Comparison of ENCODE assay signal across 27 cellular contexts in the genomic region with DNA sequence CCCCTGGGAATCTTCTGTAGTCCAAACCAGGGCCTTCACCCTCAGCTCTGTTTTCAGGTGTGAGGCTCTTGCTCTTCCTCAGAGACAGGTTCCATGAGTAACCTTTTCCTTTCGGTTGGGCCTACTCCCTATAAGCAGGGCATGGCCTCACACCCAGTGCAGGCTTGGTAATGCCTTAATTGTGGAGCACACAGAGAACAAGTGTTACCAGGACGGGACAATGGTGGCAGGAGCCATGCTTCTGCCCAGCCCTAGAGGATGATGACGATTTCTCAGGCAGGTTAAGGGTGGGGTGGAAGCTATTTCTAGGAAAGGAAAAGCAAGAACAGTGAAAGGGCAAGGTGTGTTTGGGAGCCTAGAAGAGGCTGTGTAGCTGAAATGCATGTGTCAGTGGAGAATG. TPM values are rescaled to one million over a fixed set of nuclear protein-coding genes. Genes with fewer than 3 reads are reported as not detected.
"Had no signal": no experiment of that assay in that cellular context is flagged by ENCODE, and none has a peak within 500 bp of the region (broad histone marks: within the 10 kb centered on the region; RNA-seq: fewer than 3 reads in every experiment).

No MANE protein-coding gene starts in this region.

- ATAC-seq: activated CD4-positive, CD25-positive, alpha-beta regulatory T cell treated with anti-CD3 and anti-CD28 coated beads, Interleukin-2, amount 50 U/mL, for 24 hours; activated CD8-positive, alpha-beta T cell treated with anti-CD3 and anti-CD28 coated beads, Interleukin-2, amount 10 ng/mL, durations not matched to agents 7 days and 5 days; heart right ventricle; left lobe of liver; pancreas; psoas muscle; right cardiac atrium; T-cell had no signal

- H3K4me3 ChIP-seq: adrenal gland, ascending aorta, heart right ventricle, lung, pancreas, psoas muscle, transverse colon, uterus had no signal

- H3K27ac ChIP-seq: adrenal gland, ascending aorta, brain microvascular endothelial cell, heart right ventricle, pancreas, psoas muscle, transverse colon, uterus, VCaP had no signal

- DNase-seq: activated CD4-positive, alpha-beta T cell treated with anti-CD3 and anti-CD28 coated beads, Interleukin-2, amount 50 U/mL, for 1 hour; activated CD8-positive, alpha-beta T cell treated with anti-CD3 and anti-CD28 coated beads, Interleukin-2, amount 10 ng/mL, durations not matched to agents 7 days and 5 days; activated naive CD4-positive, alpha-beta T cell; activated T-cell treated with anti-CD3 and anti-CD28 coated beads, Interleukin-2, amount 50 U/mL, for 1 hour; adrenal gland; brain microvascular endothelial cell; effector memory CD4-positive, alpha-beta T cell; heart right ventricle; islet precursor cell; pancreas; psoas muscle; right cardiac atrium; stimulated activated CD4-positive, alpha-beta T cell treated with anti-CD3 and anti-CD28 coated beads, Interleukin-12 subunit alpha, Interleukin-12 subunit beta, amount 100 ng/mL, for 4 hours; T-cell; transverse colon; uterus had no signal

- H3K36me3 ChIP-seq: adrenal gland, ascending aorta, brain microvascular endothelial cell, heart right ventricle, pancreas, transverse colon, uterus had no signal

- FAIRE-seq: colon, pancreas had no signal

- H3K27me3 ChIP-seq: ascending aorta, brain microvascular endothelial cell, pancreas, transverse colon, uterus had no signal

- H3K4me1 ChIP-seq: adrenal gland, ascending aorta, heart right ventricle, pancreas, psoas muscle, uterus had no signal

- H3K9me3 ChIP-seq: adrenal gland, ascending aorta, heart right ventricle, pancreas, psoas muscle, transverse colon, uterus had no signal

RNA-seq across cellular contexts. Expression of gene SERPINB12, which starts 22.1 kb away (rescaled TPM):
- total RNA-seq: activated CD8-positive, alpha-beta T cell treated with anti-CD3 and anti-CD28 coated beads, Interleukin-2, amount 10 ng/mL, durations not matched to agents 7 days and 5 days; activated T-helper 2 cell treated with anti-CD3 and anti-CD28 coated beads, Interferon-gamma antibody, Interleukin-2, Interleukin-4, amounts not matched to agents 10 μg/mL and 5 μg/mL and 100 μg/mL, durations not matched to agents 14 hours and 24 hours and 36 hours; adrenal gland; dermis microvascular lymphatic vessel endothelial cell; fibroblast of villous mesenchyme; heart right ventricle; left lobe of liver; lung; natural killer cell treated with Interleukin-12 subunit alpha and Interleukin-12 subunit beta and Interleukin-15 and Interleukin-18, amount 100 ng/mL, for 72 hours; pancreas; psoas muscle; right cardiac atrium; T-cell; temporal lobe; transverse colon; uterus had no signal
- polyA plus RNA-seq: adrenal gland, heart right ventricle, lung, pancreas, psoas muscle, right cardiac atrium had no signal

RNA-seq across cellular contexts. Expression of gene SERPINB5, which starts 43.3 kb away (rescaled TPM):
- total RNA-seq: activated CD8-positive, alpha-beta T cell treated with anti-CD3 and anti-CD28 coated beads, Interleukin-2, amount 10 ng/mL, durations not matched to agents 7 days and 5 days; activated T-helper 2 cell treated with anti-CD3 and anti-CD28 coated beads, Interferon-gamma antibody, Interleukin-2, Interleukin-4, amounts not matched to agents 10 μg/mL and 5 μg/mL and 100 μg/mL, durations not matched to agents 14 hours and 24 hours and 36 hours; ascending aorta; dermis microvascular lymphatic vessel endothelial cell; fibroblast of villous mesenchyme; heart right ventricle; left lobe of liver; natural killer cell treated with Interleukin-12 subunit alpha and Interleukin-12 subunit beta and Interleukin-15 and Interleukin-18, amount 100 ng/mL, for 72 hours; psoas muscle; right cardiac atrium; T-cell had no signal
- polyA plus RNA-seq: pancreas, right cardiac atrium had no signal
